23 cellular contexts compared by ENCODE assay signal in genomic region chr2:30326497-30326896, GRCh38.
DNase-seq lines count a peak whose midpoint lies in the region; ATAC-seq and TF ChIP-seq lines count a peak whose summit lies in the region.
"Had no signal": no experiment of that assay in that cellular context is flagged by ENCODE, and none has a peak within 500 bp of the region (broad histone marks: within the 10 kb centered on the region; RNA-seq: fewer than 3 reads in every experiment).

No MANE protein-coding gene starts in this region.

- no peak overlapping the region for H3K4me2 ChIP-seq in BLaER1
- H3K4me2 ChIP-seq: KMS-11, PC-9 had no signal

- H3K4me1 ChIP-seq in BLaER1, result peaks cover 47% of the 10 kb centered on the region
- H3K4me1 ChIP-seq in gastrocnemius medialis, result no peaks in the 10 kb centered on the region

- DNase-seq in memory B cell (ENCODE audit: low spot score in 2 of 2) (no peak), HuH-7.5 (ENCODE audit: low spot score) (no peak), gastrocnemius medialis (no peak), Right ventricle myocardium inferior (ENCODE audit: missing footprints) (no peak)
- no peak for DNase-seq in stimulated activated effector memory CD8-positive, alpha-beta T cell treated with anti-CD3 and anti-CD28 coated beads, Interleukin-12 subunit alpha, Interleukin-12 subunit beta, amount 100 ng/mL, for 72 hours (ENCODE audit: low spot score in 2 of 2)
- DNase-seq: AML-193; CD4-positive, alpha-beta memory T cell; DMS153; NCI-H1105; NCI-H146; NCI-H2029; NCI-H226; NCI-H510A treated with DMSO at 0.1 percent for 48 hours; NCI-H748 treated with DMSO at 0.1 percent for 48 hours; RPMI8226; SHP77 treated with DMSO at 0.1 percent for 48 hours; SW 1271 had no signal

- H3K9me3 Mint-ChIP-seq in memory B cell, result no peaks in the 10 kb centered on the region
- H3K9me3 Mint-ChIP-seq in stimulated activated effector memory CD8-positive, alpha-beta T cell treated with anti-CD3 and anti-CD28 coated beads, Interleukin-12 subunit alpha, Interleukin-12 subunit beta, amount 100 ng/mL, for 72 hours, result no peaks in the 10 kb centered on the region
- H3K9me3 Mint-ChIP-seq: CD4-positive, alpha-beta memory T cell had no signal

- intact Hi-C loops in gastrocnemius medialis (cut with DNase I; ENCODE audit: low total_unique reads) (no loop called here), Right ventricle myocardium inferior (cut with DNase I) (no loop called here)

- H3K36me3 ChIP-seq in BLaER1, result no peaks in the 10 kb centered on the region
- H3K36me3 ChIP-seq in gastrocnemius medialis, result no peaks in the 10 kb centered on the region

- H3K4me3 ChIP-seq in BLaER1 (no peak overlapping the region), gastrocnemius medialis (no peak overlapping the region)
- H3K4me3 ChIP-seq: PC-9, SK-N-MC had no signal

- peaks cover 22% of the 10 kb centered on the region for H3K9me3 ChIP-seq in BLaER1
- H3K9me3 ChIP-seq in gastrocnemius medialis, result no peaks in the 10 kb centered on the region

- H3K4me1 Mint-ChIP-seq in memory B cell, result peaks cover 36% of the 10 kb centered on the region
- H3K4me1 Mint-ChIP-seq in stimulated activated effector memory CD8-positive, alpha-beta T cell treated with anti-CD3 and anti-CD28 coated beads, Interleukin-12 subunit alpha, Interleukin-12 subunit beta, amount 100 ng/mL, for 72 hours, result peaks cover 22% of the 10 kb centered on the region

- in situ Hi-C loops in gastrocnemius medialis (cut with MboI; ENCODE audit: low sequenced_read_pairs in 4 of 4), result no loop called here

- H3K36me3 Mint-ChIP-seq in memory B cell, result no peaks in the 10 kb centered on the region
- H3K36me3 Mint-ChIP-seq in stimulated activated effector memory CD8-positive, alpha-beta T cell treated with anti-CD3 and anti-CD28 coated beads, Interleukin-12 subunit alpha, Interleukin-12 subunit beta, amount 100 ng/mL, for 72 hours, result peaks cover 7% of the 10 kb centered on the region
- H3K36me3 Mint-ChIP-seq: CD4-positive, alpha-beta memory T cell had no signal

- no peaks in the 10 kb centered on the region for H3K27me3 Mint-ChIP-seq in memory B cell
- H3K27me3 Mint-ChIP-seq: CD4-positive, alpha-beta memory T cell had no signal

- no peak overlapping the region for H3K9ac ChIP-seq in BLaER1
- H3K9ac ChIP-seq: KMS-11 had no signal

- H3K4me3 Mint-ChIP-seq in memory B cell, result no peak overlapping the region
- H3K4me3 Mint-ChIP-seq in stimulated activated effector memory CD8-positive, alpha-beta T cell treated with anti-CD3 and anti-CD28 coated beads, Interleukin-12 subunit alpha, Interleukin-12 subunit beta, amount 100 ng/mL, for 72 hours, result no peak overlapping the region
- H3K4me3 Mint-ChIP-seq: CD4-positive, alpha-beta memory T cell had no signal

- H3K27ac ChIP-seq in BLaER1 (peak overlapping the region; percentile 26; the same call in 1 of the 2 replicates), gastrocnemius medialis (no peak overlapping the region)
- H3K27ac ChIP-seq: KMS-11, PC-9, SK-N-MC had no signal

- H4K20me1 ChIP-seq in BLaER1, result no peaks in the 10 kb centered on the region

- TF ChIP-seq POLR2A in gastrocnemius medialis (IDR thresholded peaks at IDR 0.05), result no peak

- H3K27ac Mint-ChIP-seq in memory B cell, result peak overlapping the region; percentile 63
- peak overlapping the region; percentile 89 for H3K27ac Mint-ChIP-seq in stimulated activated effector memory CD8-positive, alpha-beta T cell treated with anti-CD3 and anti-CD28 coated beads, Interleukin-12 subunit alpha, Interleukin-12 subunit beta, amount 100 ng/mL, for 72 hours

- peak; percentile 9 for ATAC-seq in HG02610 (IDR thresholded peaks at IDR 0.05; ENCODE audit: unreplicated experiment)
- no peak for ATAC-seq in memory B cell (ENCODE audit: low read depth)
- ATAC-seq in stimulated activated effector memory CD8-positive, alpha-beta T cell treated with anti-CD3 and anti-CD28 coated beads, Interleukin-12 subunit alpha, Interleukin-12 subunit beta, amount 100 ng/mL, for 72 hours, result no peak
- ATAC-seq in gastrocnemius medialis, result no peak
- ATAC-seq in Right ventricle myocardium inferior, result no peak
- ATAC-seq: HepG2 had no signal

- no peak for TF ChIP-seq CTCF in gastrocnemius medialis (IDR thresholded peaks at IDR 0.05 in 4 of 5, conservative IDR thresholded peaks at IDR 0.05 in 1 of 5)

- H3K27me3 ChIP-seq in BLaER1, result no peaks in the 10 kb centered on the region
- no peaks in the 10 kb centered on the region for H3K27me3 ChIP-seq in gastrocnemius medialis
